ENCODE assay signal across 8 cellular contexts in genomic region chr10:14904316-14904732, GRCh38. TPM values are rescaled to one million over a fixed set of nuclear protein-coding genes. Genes with fewer than 3 reads are reported as not detected.
DNase-seq lines count a peak whose midpoint lies in the region; ATAC-seq, FAIRE-seq and TF ChIP-seq lines count a peak whose summit lies in the region.

No MANE protein-coding gene starts in this region.

- H3K4me1 ChIP-seq in pancreas: no peaks in the 10 kb centered on the region

- WGBS in pancreas, 2 donors: 29 to 31% methylated on average over 1 of the region's 1 CpG

- peak; percentile 79 for FAIRE-seq in pancreas (lab: Jason Lieb, UNC)

- no peak overlapping the region for H3K27ac ChIP-seq in pancreas

- peaks cover 19% of the 10 kb centered on the region for H3K36me3 Mint-ChIP-seq in Calu3 (ENCODE audit: insufficient read depth, unreplicated experiment)
- H3K36me3 Mint-ChIP-seq in effector memory CD8-positive, alpha-beta T cell (ENCODE audit: insufficient read depth): peaks cover 20% of the 10 kb centered on the region

- BruUV-seq in Calu3 (replicated peaks; lab: Mats Ljungman, UMichigan): no TSS peak

- no peaks in the 10 kb centered on the region for H3K27me3 Mint-ChIP-seq in Calu3 (ENCODE audit: unreplicated experiment)
- no peaks in the 10 kb centered on the region for H3K27me3 Mint-ChIP-seq in effector memory CD8-positive, alpha-beta T cell

- no peaks in the 10 kb centered on the region for H3K4me1 Mint-ChIP-seq in Calu3 (ENCODE audit: low read depth, unreplicated experiment)
- H3K4me1 Mint-ChIP-seq in effector memory CD8-positive, alpha-beta T cell (ENCODE audit: low read depth in 2 of 2): peaks cover 0 to 4% of the 10 kb centered on the region in 2 donors

- intact Hi-C loops in Calu3 (cut with micrococcal nuclease; ENCODE audit: unreplicated experiment) (no loop called here), pancreas (cut with DNase I) (no loop called here)

- H3K36me3 ChIP-seq in pancreas: no peaks in the 10 kb centered on the region

- DNase-seq in Calu3 (peak; percentile 30), GM19238 (ENCODE audit: insufficient read length, low spot score) (peak; percentile 14), OCI-M1 (lab: John Stamatoyannopoulos, UW) (peak; percentile 57), pancreas (no peak), kidney glomerular epithelial cell (lab: John Stamatoyannopoulos, UW) (no peak)
- DNase-seq in effector memory CD8-positive, alpha-beta T cell: peak; percentile 5 to 42 (median 15)
- no peak for DNase-seq in NK-92 treated with Interleukin-12 subunit alpha and Interleukin-12 subunit beta, amount 100 ng/mL, for 24 hours (lab: John Stamatoyannopoulos, UW)

- no peaks in the 10 kb centered on the region for H3K9me3 ChIP-seq in pancreas

- peak; percentile 23 for TF ChIP-seq CTCF in Calu3 (IDR thresholded peaks at IDR 0.05; ENCODE audit: unreplicated experiment)
- peak in 3 of 4 donors; percentile 27 to 53 (median 48) for TF ChIP-seq CTCF in pancreas (IDR thresholded peaks at IDR 0.05)

- no peaks in the 10 kb centered on the region for H3K27me3 ChIP-seq in pancreas

- H3K4me3 Mint-ChIP-seq in Calu3 (ENCODE audit: low read depth, unreplicated experiment): no peak overlapping the region
- no peak overlapping the region for H3K4me3 Mint-ChIP-seq in effector memory CD8-positive, alpha-beta T cell

- no peak overlapping the region for H3K27ac Mint-ChIP-seq in Calu3 (ENCODE audit: unreplicated experiment)
- H3K27ac Mint-ChIP-seq in effector memory CD8-positive, alpha-beta T cell: no peak overlapping the region

- CTCF ChIA-PET in Calu3 (lab: Charles Lee): interaction anchor here (0.7 kb wide), 1 partner anchor 224 kb away, joined by 4 read pairs; no protein-coding TSS in a partner anchor

- peak; percentile 83 for ATAC-seq in effector memory CD8-positive, alpha-beta T cell (replicated peaks)
- ATAC-seq in pancreas (peak in 3 of 4 donors; percentile 56 to 83 (median 68)), HG03095 (IDR thresholded peaks at IDR 0.05; ENCODE audit: unreplicated experiment) (no peak)

- no peak overlapping the region for H3K4me3 ChIP-seq in pancreas

- no peaks in the 10 kb centered on the region for H3K9me3 Mint-ChIP-seq in Calu3 (ENCODE audit: low read depth, unreplicated experiment)
- H3K9me3 Mint-ChIP-seq in effector memory CD8-positive, alpha-beta T cell: no peaks in the 10 kb centered on the region

RNA-seq across cellular contexts. Expression of gene SUV39H2, which starts 25.7 kb away (rescaled TPM):
- total RNA-seq in Calu3 (2022) (32.0 and 33.7 TPM in 2 replicates), pancreas (1 to 10 TPM; 2.2 to 5.9 (median 4.0) TPM)
- 1 to 10 TPM; 1.1 to 2.1 TPM for polyA plus RNA-seq in pancreas

RNA-seq across cellular contexts. Expression of gene DCLRE1C, which starts 49.6 kb away (rescaled TPM):
- 21.2 and 26.3 TPM in 2 replicates for total RNA-seq in Calu3 (2022)
- total RNA-seq in pancreas: 1 to 10 TPM; 3.0 to 7.0 (median 3.5) TPM
- polyA plus RNA-seq in pancreas: 1 to 10 TPM; 1.8 to 2.3 TPM

RNA-seq across cellular contexts. Expression of gene MEIG1, which starts 54.9 kb away (rescaled TPM):
- not detected in 2 replicates for total RNA-seq in Calu3 (2022)
- total RNA-seq in pancreas: under 1 TPM in 1 of 6 donors, not detected in 5; 0.44 TPM
- polyA plus RNA-seq in pancreas: 1 to 10 TPM in 1 of 2 donors, not detected in 1; 1.5 TPM

Comparison
In these comparisons a context has a peak if more than half of its experiments do, and no peak if none do; other contexts are left out.
1. DNase-seq: peak in Calu3 (single experiment), GM19238 (single experiment), OCI-M1 (single experiment) and effector memory CD8-positive, alpha-beta T cell (3 of 3); none in pancreas (0 of 6), kidney glomerular epithelial cell (single experiment) and NK-92 treated with Interleukin-12 subunit alpha and Interleukin-12 subunit beta, amount 100 ng/mL, for 24 hours (single experiment).